ENCODE assay signal across 8 cellular contexts in the genomic region with DNA sequence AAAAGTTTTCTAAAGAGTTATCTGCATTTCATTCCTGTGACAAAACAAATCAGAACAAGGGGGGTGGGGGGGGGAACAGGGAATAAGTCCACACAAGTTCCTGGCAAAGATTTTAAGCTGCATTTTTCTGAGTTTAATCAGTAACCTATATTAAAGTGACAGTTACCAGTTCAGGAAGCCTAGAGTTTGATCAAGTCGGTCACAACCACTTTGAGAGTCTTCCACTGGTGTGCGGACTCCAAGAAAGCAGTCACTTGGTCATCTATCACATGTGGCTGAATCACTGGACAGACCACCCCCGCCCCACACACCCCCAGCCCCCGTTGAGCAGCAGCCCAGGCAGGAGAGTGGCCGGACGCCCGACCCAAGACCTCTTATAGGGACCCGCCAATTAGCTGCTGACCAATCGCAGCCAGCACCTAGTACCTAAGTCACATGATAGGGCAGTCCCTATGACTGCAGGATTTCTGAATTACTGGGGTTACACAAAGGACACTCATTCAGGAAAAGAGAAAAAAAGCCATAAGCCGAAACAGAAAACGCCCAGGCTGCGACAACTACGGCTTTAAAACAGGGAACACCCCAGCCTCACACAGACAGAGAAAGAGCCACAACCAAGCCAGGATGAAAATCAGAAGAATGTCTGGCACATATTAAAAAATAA.
DNase-seq lines count a peak whose midpoint lies in the region; ATAC-seq and TF ChIP-seq lines count a peak whose summit lies in the region.

No MANE protein-coding gene starts in this region.

- TF ChIP-seq CTCF in AG09319 (IDR thresholded peaks at IDR 0.05; ENCODE audit: low read depth, low read length): no peak
- no peak for TF ChIP-seq CTCF in breast epithelium (IDR thresholded peaks at IDR 0.05)
- TF ChIP-seq CTCF in left lung (IDR thresholded peaks at IDR 0.05): no peak

- H3K27ac ChIP-seq in breast epithelium (peak overlapping the region; percentile 85 to 87), left lung (peak overlapping the region; percentile 84 to 90)

- H3K4me3 ChIP-seq in breast epithelium: peak overlapping the region; percentile 46 to 61 (median 47)
- H3K4me3 ChIP-seq in left lung: peak overlapping the region; percentile 31 to 49

- peak overlapping the region; percentile 80 for H3K4me3 Mint-ChIP-seq in stimulated activated memory B cell treated with anti-CD40 and anti-IgM and Interleukin-4, amounts not matched to agents 10 μg/mL and 1 μg/mL and 100 μg/mL, for 72 hours

- intact Hi-C loops in breast epithelium (cut with DNase I; ENCODE audit: low total_unique reads) (no loop called here), left lung (cut with DNase I) (no loop called here)

- no peaks in the 10 kb centered on the region for H3K27me3 Mint-ChIP-seq in stimulated activated memory B cell treated with anti-CD40 and anti-IgM and Interleukin-4, amounts not matched to agents 10 μg/mL and 1 μg/mL and 100 μg/mL, for 72 hours

- peaks cover 0 to 47% of the 10 kb centered on the region in 2 donors for H3K27me3 ChIP-seq in breast epithelium
- H3K27me3 ChIP-seq in left lung: no peaks in the 10 kb centered on the region

- peak; percentile 80 for ATAC-seq in GM18861 (IDR thresholded peaks at IDR 0.05; ENCODE audit: unreplicated experiment)
- peak; percentile 68 for ATAC-seq in HG02973 (IDR thresholded peaks at IDR 0.05; ENCODE audit: unreplicated experiment)
- ATAC-seq in left lung: peak; percentile 85
- ATAC-seq in stimulated activated memory B cell treated with anti-CD40 and anti-IgM and Interleukin-4, amounts not matched to agents 10 μg/mL and 1 μg/mL and 100 μg/mL, for 72 hours: peak; percentile 92

- peak overlapping the region; percentile 80 for H3K27ac Mint-ChIP-seq in stimulated activated memory B cell treated with anti-CD40 and anti-IgM and Interleukin-4, amounts not matched to agents 10 μg/mL and 1 μg/mL and 100 μg/mL, for 72 hours

- peaks cover 31% of the 10 kb centered on the region for H3K4me1 Mint-ChIP-seq in stimulated activated memory B cell treated with anti-CD40 and anti-IgM and Interleukin-4, amounts not matched to agents 10 μg/mL and 1 μg/mL and 100 μg/mL, for 72 hours

- H3K36me3 Mint-ChIP-seq in stimulated activated memory B cell treated with anti-CD40 and anti-IgM and Interleukin-4, amounts not matched to agents 10 μg/mL and 1 μg/mL and 100 μg/mL, for 72 hours: no peaks in the 10 kb centered on the region

- DNase-seq in AG09319 (ENCODE audit: extremely low read depth, low read depth): peak; percentile 84
- DNase-seq in RPMI8226: peak; percentile 6
- peak in 1 of 2 donors; percentile 79 for DNase-seq in breast epithelium (ENCODE audit: low spot score in 2 of 2)
- peak; percentile 70 to 86 for DNase-seq in left lung
- no peak for DNase-seq in NCI-H510A treated with DMSO at 0.1 percent for 48 hours (lab: John Stamatoyannopoulos, UW)

- H3K36me3 ChIP-seq in breast epithelium (no peaks in the 10 kb centered on the region), left lung (no peaks in the 10 kb centered on the region)

- H3K9me3 ChIP-seq in breast epithelium (no peaks in the 10 kb centered on the region), left lung (no peaks in the 10 kb centered on the region)

- H3K4me1 ChIP-seq in breast epithelium: peaks cover 0 to 5% of the 10 kb centered on the region in 2 donors
- peaks cover 0 to 32% of the 10 kb centered on the region in 2 donors for H3K4me1 ChIP-seq in left lung

- no peaks in the 10 kb centered on the region for H3K9me3 Mint-ChIP-seq in stimulated activated memory B cell treated with anti-CD40 and anti-IgM and Interleukin-4, amounts not matched to agents 10 μg/mL and 1 μg/mL and 100 μg/mL, for 72 hours

- TF ChIP-seq POLR2A in breast epithelium (IDR thresholded peaks at IDR 0.05): no peak
